ENCODE assay signal across 20 cellular contexts in genomic region chr2:239053801-239054503, GRCh38.
A peak's percentile ranks its signal among the peaks of the same experiment; 100 is the strongest.
DNase-seq lines count a peak whose midpoint lies in the region; ATAC-seq, FAIRE-seq and TF ChIP-seq lines count a peak whose summit lies in the region.
"Had no signal": no experiment of that assay in that cellular context is flagged by ENCODE, and none has a peak within 500 bp of the region (broad histone marks: within the 10 kb centered on the region; RNA-seq: fewer than 3 reads in every experiment).

No MANE protein-coding gene starts in this region.

- H3K36me3 ChIP-seq in left ventricle myocardium inferior (peaks cover 88% of the 10 kb centered on the region), H1 (ENCODE audit: control insufficient read depth in 2 of 4, insufficient read depth in 4 of 4, low read length in 3 of 4) (peaks cover 0 to 8% (median 4%) of the 10 kb centered on the region in 4 experiments; a peak in 4 of 8 replicates), lower lobe of right lung (peaks cover 48% of the 10 kb centered on the region), upper lobe of right lung (peaks cover 37% of the 10 kb centered on the region)

- H4K20me1 ChIP-seq in H1 (replicated peaks in 1 of 2; ENCODE audit: control insufficient read depth in 1 of 2, insufficient read depth in 2 of 2, low read length in 2 of 2) = peaks cover 2 to 3% of the 10 kb centered on the region in 2 experiments

- H3K27me3 ChIP-seq in left ventricle myocardium inferior (ENCODE audit: low read depth) (no peaks in the 10 kb centered on the region), H1 (replicated peaks in 1 of 4; ENCODE audit: control insufficient read depth in 3 of 4, extremely low read depth in 1 of 4, insufficient read depth in 3 of 4, low read length in 3 of 4) (no peaks in the 10 kb centered on the region), lower lobe of right lung (ENCODE audit: low read depth) (no peaks in the 10 kb centered on the region), upper lobe of right lung (no peaks in the 10 kb centered on the region)

- POLR2A ChIA-PET in H1 (lab: Charles Lee; ENCODE audit: partially characterized antibody) = no interaction called here

- TF ChIP-seq EP300 in H1 (IDR thresholded peaks at IDR 0.05; ENCODE audit: borderline replicate concordance in 1 of 2, low read depth in 2 of 2, low read length in 2 of 2) = no peak

- no peak overlapping the region for H2BK12ac ChIP-seq in H1 (ENCODE audit: low read depth, low read length)

- H3K79me2 ChIP-seq in H1 (ENCODE audit: control insufficient read depth in 1 of 2, insufficient read depth in 2 of 2, low read length in 2 of 2) = no peaks in the 10 kb centered on the region

- no peak overlapping the region for H2BK5ac ChIP-seq in H1 (ENCODE audit: low read depth, low read length)

- no peak overlapping the region for H2BK120ac ChIP-seq in H1 (replicated peaks; ENCODE audit: low read depth, low read length)

- H3K9me3 ChIP-seq in left ventricle myocardium inferior (replicated peaks) (peaks cover 34% of the 10 kb centered on the region), H1 (ENCODE audit: insufficient read depth in 2 of 2, low read depth in 1 of 2, low read length in 1 of 2) (no peaks in the 10 kb centered on the region), lower lobe of right lung (peaks cover 8% of the 10 kb centered on the region), upper lobe of right lung (no peaks in the 10 kb centered on the region)

- H3K4ac ChIP-seq in H1 (replicated peaks; ENCODE audit: insufficient read length, low read depth, low read length) = no peak overlapping the region

- H2AK5ac ChIP-seq in H1 (ENCODE audit: low read depth, low read length) = no peak overlapping the region

- H3K23me2 ChIP-seq in H1 (ENCODE audit: low read depth, low read length) = no peaks in the 10 kb centered on the region

- no peaks in the 10 kb centered on the region for H3K79me1 ChIP-seq in H1 (ENCODE audit: low read depth, low read length)

- H3K4me3 ChIP-seq in left ventricle myocardium inferior (no peak overlapping the region), H1 (ENCODE audit: extremely low read depth in 1 of 4, insufficient read depth in 2 of 4, low read depth in 3 of 4, low read length in 4 of 4) (no peak overlapping the region), lower lobe of right lung (no peak overlapping the region), upper lobe of right lung (no peak overlapping the region)

- H3K9ac ChIP-seq in H1 (replicated peaks in 1 of 4; ENCODE audit: extremely low read depth in 1 of 4, low read depth in 3 of 4, low read length in 3 of 4) = no peak overlapping the region

- CTCF ChIA-PET in H1 (lab: Charles Lee; ENCODE audit: partially characterized antibody) = interaction anchor here (0.5 kb wide), 1 partner anchor 626 kb away, joined by 3 read pairs; no protein-coding TSS in a partner anchor

- ATAC-seq in Right ventricle myocardium inferior (peak; percentile 55), lower lobe of right lung (peak; percentile 14 to 38), upper lobe of right lung (peak; percentile 36)

- H4K91ac ChIP-seq in H1 (replicated peaks; ENCODE audit: insufficient read length, low read length) = no peak overlapping the region

- no peak overlapping the region for H4K5ac ChIP-seq in H1 (ENCODE audit: insufficient read length, low read depth, low read length)

- H2BK20ac ChIP-seq in H1 (ENCODE audit: low read length) = no peak overlapping the region

- no peak for TF ChIP-seq POLR2A in H1 (IDR thresholded peaks at IDR 0.05; ENCODE audit: control extremely low read depth in 1 of 2, low read depth in 2 of 2, low read length in 2 of 2)

- TF ChIP-seq CTCF in left ventricle myocardium inferior (IDR thresholded peaks at IDR 0.05; ENCODE audit: borderline replicate concordance) = no peak
- no peak for TF ChIP-seq CTCF in H1 (IDR thresholded peaks at IDR 0.05; ENCODE audit: control extremely low read depth in 1 of 3, insufficient read depth in 1 of 3, low read depth in 1 of 3, low read length in 3 of 3)
- TF ChIP-seq CTCF in lower lobe of right lung (IDR thresholded peaks at IDR 0.05) = no peak
- TF ChIP-seq CTCF in upper lobe of right lung (IDR thresholded peaks at IDR 0.05) = no peak

- no peak overlapping the region for H2AFZ ChIP-seq in H1 (ENCODE audit: low read length)

- no peak overlapping the region for H3K14ac ChIP-seq in H1 (ENCODE audit: insufficient read length)

- intact Hi-C loops in Right ventricle myocardium inferior (cut with DNase I) (no loop called here), left ventricle myocardium inferior (cut with micrococcal nuclease) (no loop called here), lower lobe of right lung (cut with DNase I) (no loop called here), upper lobe of right lung (cut with DNase I) (no loop called here)

- peak overlapping the region; percentile 86; the same call in 1 of the 2 replicates for H4K8ac ChIP-seq in H1 (ENCODE audit: extremely low read depth, insufficient read depth, low read length)

- H3K4me1 ChIP-seq in left ventricle myocardium inferior = no peaks in the 10 kb centered on the region
- H3K4me1 ChIP-seq in H1 (replicated peaks in 1 of 4; ENCODE audit: control insufficient read depth in 3 of 4, insufficient read depth in 4 of 4, low read length in 3 of 4) = no peaks in the 10 kb centered on the region
- H3K4me1 ChIP-seq in lower lobe of right lung = no peaks in the 10 kb centered on the region
- H3K4me1 ChIP-seq in upper lobe of right lung = no peaks in the 10 kb centered on the region

- no peak overlapping the region for H3K4me2 ChIP-seq in H1 (ENCODE audit: insufficient read depth in 1 of 2, low read depth in 2 of 2, low read length in 2 of 2)

- no peak overlapping the region for H3K23ac ChIP-seq in H1 (ENCODE audit: insufficient read length)

- no peak for TF ChIP-seq RAD21 in H1 (IDR thresholded peaks at IDR 0.05 in 1 of 2, conservative IDR thresholded peaks at IDR 0.05 in 1 of 2; ENCODE audit: low read depth in 2 of 2, low read length in 2 of 2)

- H2BK15ac ChIP-seq in H1 (ENCODE audit: low read length) = no peak overlapping the region

- FAIRE-seq in H1 (lab: Jason Lieb, UNC) = no peak
- FAIRE-seq: D721Med, RCC 7860 had no signal

- DNase-seq in Right ventricle myocardium inferior (ENCODE audit: missing footprints) (no peak), left ventricle myocardium inferior (no peak), H1 (ENCODE audit: low read depth in 1 of 2, low spot score in 2 of 2) (no peak), lower lobe of right lung (no peak), upper lobe of right lung (peak; percentile 54)
- DNase-seq in activated CD4-positive, alpha-beta T cell treated with anti-CD3 and anti-CD28 coated beads for 1 hour = no peak
- no peak for DNase-seq in NK-92 treated with Interleukin-12 subunit alpha and Interleukin-12 subunit beta, amount 100 ng/mL, for 24 hours (lab: John Stamatoyannopoulos, UW)
- DNase-seq: AML-193, DMS53, GDM1, GOT3, NCI-H1105, NCI-H146, NCI-H2029 treated with DMSO at 0.1 percent for 48 hours, NCI-H2171, NCI-H524 treated with DMSO at 0.1 percent for 48 hours, NCI-H82 had no signal

- 98% methylated on average over 14 of the region's 15 CpGs; no CpG with 5 or more reads in 1 of the 2 experiments for whole genome bisulfite sequencing in H1 (ENCODE audit: extremely low coverage in 1 of 2, insufficient coverage in 1 of 2, insufficient read length in 1 of 2, insufficient replicate concordance in 2 of 2, low coverage in 1 of 2, low lambda C conversion rate in 2 of 2, missing lambda C conversion rate in 1 of 2), 2 experiments

- H3K27ac ChIP-seq in left ventricle myocardium inferior (replicated peaks) = no peak overlapping the region
- H3K27ac ChIP-seq in H1 (ENCODE audit: low read depth, low read length) = no peak overlapping the region
- no peak overlapping the region for H3K27ac ChIP-seq in lower lobe of right lung
- no peak overlapping the region for H3K27ac ChIP-seq in upper lobe of right lung
- H3K27ac ChIP-seq: C4-2B had no signal

- H3K18ac ChIP-seq in H1 (ENCODE audit: extremely low read depth, low read length) = no peak overlapping the region

- H3K56ac ChIP-seq in H1 (replicated peaks; ENCODE audit: insufficient read length, low read depth, low read length) = no peak overlapping the region

TF ChIP-seq in H1, 55 proteins besides CTCF, POLR2A, EP300 and RAD21:
- TF ChIP-seq SIRT6 (IDR thresholded peaks at IDR 0.05; ENCODE audit: low read length) = no peak
- no peak for TF ChIP-seq SIN3A (conservative IDR thresholded peaks at IDR 0.05 in 1 of 2, IDR thresholded peaks at IDR 0.05 in 1 of 2; ENCODE audit: low read depth in 1 of 2, low read length in 2 of 2)
- no peak for TF ChIP-seq SRF (IDR thresholded peaks at IDR 0.05; ENCODE audit: low read depth, low read length)
